9 cellular contexts compared by ENCODE assay signal in the genomic region with DNA sequence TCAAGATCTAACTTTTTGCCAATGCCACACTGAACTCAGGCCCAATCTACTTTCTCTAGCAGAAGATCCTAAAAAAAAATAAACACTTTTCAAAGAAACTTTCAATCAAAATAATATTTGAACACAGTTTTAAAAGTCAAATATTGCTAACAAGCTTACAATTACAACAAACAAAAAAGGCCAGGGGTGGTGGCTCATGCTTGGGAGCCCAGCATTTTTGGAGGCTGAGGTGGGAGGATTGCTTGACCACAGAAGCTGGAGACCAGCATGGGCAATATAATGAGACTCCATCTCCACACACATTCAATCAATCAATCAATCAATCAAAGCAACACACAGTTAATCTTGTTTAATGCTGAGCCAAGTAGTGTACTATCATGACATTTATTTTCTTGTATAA.
"Had no signal": no experiment of that assay in that cellular context is flagged by ENCODE, and none has a peak within 500 bp of the region (broad histone marks: within the 10 kb centered on the region; RNA-seq: fewer than 3 reads in every experiment).

No MANE protein-coding gene starts in this region.

- H3K9ac ChIP-seq: GM23248 had no signal

- FAIRE-seq: H54, HepG2 had no signal

- H3K4me3 ChIP-seq: GM23248 had no signal

- H3K36me3 Mint-ChIP-seq: IgD-negative memory B cell had no signal

- H3K4me3 Mint-ChIP-seq: H9, IgD-negative memory B cell had no signal

- ATAC-seq: HepG2 had no signal

- H3K9me3 Mint-ChIP-seq: IgD-negative memory B cell had no signal

- H3K27ac Mint-ChIP-seq: H9, IgD-negative memory B cell had no signal

- H3K4me1 Mint-ChIP-seq: IgD-negative memory B cell had no signal

- H3K27ac ChIP-seq: GM23248, HL-60 had no signal

- H2AFZ ChIP-seq: GM23248 had no signal

- DNase-seq: GOT3, H9, HCEC 1CT, KBM-7 had no signal
